ENCODE assay signal across 2 cellular contexts in genomic region chr19:40422428-40423226, GRCh38.
TF ChIP-seq lines count a peak whose summit lies in the region.

No MANE protein-coding gene starts in this region.

TF ChIP-seq in GM23338, 12 proteins besides CTCF, POLR2A, EP300 and RAD21:
- TF ChIP-seq ZNF331 (CRISPR knock-in tag; IDR thresholded peaks at IDR 0.05; ENCODE audit: low read depth) (no peak), ETS1 (IDR thresholded peaks at IDR 0.05) (no peak), ZNF114 (CRISPR knock-in tag; IDR thresholded peaks at IDR 0.05) (no peak), CREB1 (CRISPR knock-in tag; IDR thresholded peaks at IDR 0.05; ENCODE audit: low read depth) (no peak), STAT1 (IDR thresholded peaks at IDR 0.05; ENCODE audit: unreplicated experiment) (no peak), JUNB (IDR thresholded peaks at IDR 0.05; ENCODE audit: unreplicated experiment) (no peak), ZNF462 (CRISPR knock-in tag; IDR thresholded peaks at IDR 0.05) (no peak), NANOG (IDR thresholded peaks at IDR 0.05; ENCODE audit: borderline replicate concordance) (no peak), EZH2phosphoT487 (IDR thresholded peaks at IDR 0.05; ENCODE audit: unreplicated experiment) (no peak), EZH2 (IDR thresholded peaks at IDR 0.05; ENCODE audit: low read depth, unreplicated experiment) (no peak), POLR2AphosphoS5 (IDR thresholded peaks at IDR 0.05; ENCODE audit: low read depth) (no peak), REST (IDR thresholded peaks at IDR 0.05; ENCODE audit: unreplicated experiment) (no peak)
TF ChIP-seq in GM23338: peak in this region for 0.

TF ChIP-seq in WTC11, 78 proteins besides CTCF, POLR2A, EP300 and RAD21:
- no peak for TF ChIP-seq PRRX2 (CRISPR knock-in tag; IDR thresholded peaks at IDR 0.05)
- TF ChIP-seq FOXP4 (CRISPR knock-in tag; IDR thresholded peaks at IDR 0.05), result 0 out of 2 replicates have a peak, but pooled peaks have one; percentile 22
- TF ChIP-seq EMX1 (CRISPR knock-in tag; IDR thresholded peaks at IDR 0.05), result no peak
- TF ChIP-seq PRDM15 (CRISPR knock-in tag; IDR thresholded peaks at IDR 0.05), result peak; percentile 55; the same call in 1 of the 2 replicates
- TF ChIP-seq HMGXB4 (CRISPR knock-in tag; IDR thresholded peaks at IDR 0.05), result no peak
- no peak for TF ChIP-seq SMAD3 (CRISPR knock-in tag; IDR thresholded peaks at IDR 0.05; ENCODE audit: borderline replicate concordance)
TF ChIP-seq in WTC11: peak in this region for 2.
